Comparison of ENCODE assay signal across 9 cellular contexts in genomic region chr15:92654662-92655061, GRCh38. TPM values are rescaled to one million over a fixed set of nuclear protein-coding genes. Genes with fewer than 3 reads are reported as not detected.
DNase-seq lines count a peak whose midpoint lies in the region; ATAC-seq and TF ChIP-seq lines count a peak whose summit lies in the region.
"Had no signal": no experiment of that assay in that cellular context is flagged by ENCODE, and none has a peak within 500 bp of the region (broad histone marks: within the 10 kb centered on the region; RNA-seq: fewer than 3 reads in every experiment).

No MANE protein-coding gene starts in this region.

- peak overlapping the region; percentile 44 for H3K4me3 Mint-ChIP-seq in T-helper 2 cell treated with Interferon-gamma antibody and Interleukin-4, amounts not matched to agents 5 μg/mL and 100 μg/mL, for 36 hours
- H3K4me3 Mint-ChIP-seq in glutamatergic neuron (ENCODE audit: unreplicated experiment) = peak overlapping the region; percentile 49
- peak overlapping the region; percentile 43 for H3K4me3 Mint-ChIP-seq in stimulated activated memory B cell treated with anti-CD40 and anti-IgM and Interleukin-4, amounts not matched to agents 10 μg/mL and 1 μg/mL and 100 μg/mL, for 72 hours

- H3K36me3 ChIP-seq in PC-3 (ENCODE audit: low read depth, low read length) = no peaks in the 10 kb centered on the region; the same call in 1 of the 2 replicates
- H3K36me3 ChIP-seq: BE2C had no signal

- peaks cover 54% of the 10 kb centered on the region for H3K79me2 ChIP-seq in PC-3 (ENCODE audit: low read length)

- H3K4me1 ChIP-seq in PC-3 (ENCODE audit: insufficient read depth, low read length) = peaks cover 38% of the 10 kb centered on the region
- H3K4me1 ChIP-seq: BE2C had no signal

- no peaks in the 10 kb centered on the region for H4K20me1 ChIP-seq in PC-3 (ENCODE audit: low read length)

- H3F3A ChIP-seq in PC-3 (ENCODE audit: low read length, unreplicated experiment) = no peaks in the 10 kb centered on the region

- H2AFZ ChIP-seq in PC-3 (ENCODE audit: low read length) = peak overlapping the region; percentile 75; the same call in 1 of the 2 replicates

- H3K4me1 Mint-ChIP-seq in T-helper 2 cell treated with Interferon-gamma antibody and Interleukin-4, amounts not matched to agents 5 μg/mL and 100 μg/mL, for 36 hours (ENCODE audit: low read depth) = peaks cover 5% of the 10 kb centered on the region
- peaks cover 21% of the 10 kb centered on the region for H3K4me1 Mint-ChIP-seq in glutamatergic neuron (ENCODE audit: low read depth, unreplicated experiment)
- H3K4me1 Mint-ChIP-seq in stimulated activated memory B cell treated with anti-CD40 and anti-IgM and Interleukin-4, amounts not matched to agents 10 μg/mL and 1 μg/mL and 100 μg/mL, for 72 hours = peaks cover 6% of the 10 kb centered on the region

- H3K27me3 ChIP-seq in PC-3 (ENCODE audit: low read length) = no peaks in the 10 kb centered on the region

- no peaks in the 10 kb centered on the region for H3K9me2 ChIP-seq in PC-3 (replicated peaks; ENCODE audit: low read length)

- H3K9me3 Mint-ChIP-seq in T-helper 2 cell treated with Interferon-gamma antibody and Interleukin-4, amounts not matched to agents 5 μg/mL and 100 μg/mL, for 36 hours = peaks cover 3% of the 10 kb centered on the region
- peaks cover 16% of the 10 kb centered on the region for H3K9me3 Mint-ChIP-seq in glutamatergic neuron (ENCODE audit: unreplicated experiment)
- peaks cover 3% of the 10 kb centered on the region for H3K9me3 Mint-ChIP-seq in stimulated activated memory B cell treated with anti-CD40 and anti-IgM and Interleukin-4, amounts not matched to agents 10 μg/mL and 1 μg/mL and 100 μg/mL, for 72 hours

- ATAC-seq in PC-3 (no peak), HG03354 (IDR thresholded peaks at IDR 0.05; ENCODE audit: poor library complexity, severe bottlenecking, unreplicated experiment) (no peak)
- no peak for ATAC-seq in stimulated activated memory B cell treated with anti-CD40 and anti-IgM and Interleukin-4, amounts not matched to agents 10 μg/mL and 1 μg/mL and 100 μg/mL, for 72 hours
- ATAC-seq in activated CD4-positive, CD25-positive, alpha-beta regulatory T cell treated with anti-CD3 and anti-CD28 coated beads, Interleukin-2, amount 50 U/mL, for 24 hours = no peak

- intact Hi-C loops in PC-3 (cut with micrococcal nuclease) = no loop called here

- H3K27ac ChIP-seq in PC-3 (ENCODE audit: low read length) = peak overlapping the region; percentile 13; the same call in 1 of the 2 replicates

- H3K9ac ChIP-seq in PC-3 (ENCODE audit: low read length) = peak overlapping the region; percentile 59; the same call in 1 of the 2 replicates

- TF ChIP-seq CTCF in PC-3 (conservative IDR thresholded peaks at IDR 0.05; ENCODE audit: low read depth, low read length) (no peak), glutamatergic neuron (IDR thresholded peaks at IDR 0.05; ENCODE audit: partially characterized antibody, unreplicated experiment) (no peak)

- no TSS peak for BruUV-seq in PC-3 (replicated peaks; lab: Mats Ljungman, UMichigan)

- DNase-seq in T-helper 2 cell treated with Interferon-gamma antibody and Interleukin-4, amounts not matched to agents 5 μg/mL and 100 μg/mL, for 36 hours (ENCODE audit: low spot score) = no peak
- DNase-seq in T-helper 2 cell (no peak), PC-3 (no peak), glutamatergic neuron (no peak), AG08396 (ENCODE audit: low spot score) (no peak)
- DNase-seq: BE2C had no signal

- no peak overlapping the region for H3K27ac Mint-ChIP-seq in T-helper 2 cell treated with Interferon-gamma antibody and Interleukin-4, amounts not matched to agents 5 μg/mL and 100 μg/mL, for 36 hours
- H3K27ac Mint-ChIP-seq in glutamatergic neuron (ENCODE audit: unreplicated experiment) = peak overlapping the region; percentile 22
- H3K27ac Mint-ChIP-seq in stimulated activated memory B cell treated with anti-CD40 and anti-IgM and Interleukin-4, amounts not matched to agents 10 μg/mL and 1 μg/mL and 100 μg/mL, for 72 hours = no peak overlapping the region

- POLR2A ChIA-PET in PC-3 (lab: Charles Lee; ENCODE audit: unreplicated experiment) = no interaction called here

- no peaks in the 10 kb centered on the region for H3K9me3 ChIP-seq in PC-3 (ENCODE audit: low read length)

- peaks cover 52% of the 10 kb centered on the region for H3K27me3 Mint-ChIP-seq in T-helper 2 cell treated with Interferon-gamma antibody and Interleukin-4, amounts not matched to agents 5 μg/mL and 100 μg/mL, for 36 hours (ENCODE audit: low read depth)
- peaks cover 13% of the 10 kb centered on the region for H3K27me3 Mint-ChIP-seq in glutamatergic neuron (ENCODE audit: unreplicated experiment)
- H3K27me3 Mint-ChIP-seq in stimulated activated memory B cell treated with anti-CD40 and anti-IgM and Interleukin-4, amounts not matched to agents 10 μg/mL and 1 μg/mL and 100 μg/mL, for 72 hours = peaks cover 56% of the 10 kb centered on the region

- H3K4me2 ChIP-seq in PC-3 (ENCODE audit: low read length) = peak overlapping the region; percentile 81

- CTCF ChIA-PET in PC-3 (lab: Charles Lee) = no interaction called here

- peak overlapping the region; percentile 74 for H3K4me3 ChIP-seq in PC-3 (ENCODE audit: low read length)

- H3K36me3 Mint-ChIP-seq in T-helper 2 cell treated with Interferon-gamma antibody and Interleukin-4, amounts not matched to agents 5 μg/mL and 100 μg/mL, for 36 hours (ENCODE audit: low read depth) = no peaks in the 10 kb centered on the region
- peaks cover 6% of the 10 kb centered on the region for H3K36me3 Mint-ChIP-seq in glutamatergic neuron (ENCODE audit: unreplicated experiment)
- H3K36me3 Mint-ChIP-seq in stimulated activated memory B cell treated with anti-CD40 and anti-IgM and Interleukin-4, amounts not matched to agents 10 μg/mL and 1 μg/mL and 100 μg/mL, for 72 hours = no peaks in the 10 kb centered on the region

RNA-seq across cellular contexts. Expression of gene FAM174B, which starts 0.9 kb away (rescaled TPM):
- total RNA-seq in PC-3 (2014; rRNA removed) (9.6 and 14.2 TPM in 2 replicates), glutamatergic neuron (ENCODE audit: unreplicated experiment) (8.6 TPM)
